In the genomic region with DNA sequence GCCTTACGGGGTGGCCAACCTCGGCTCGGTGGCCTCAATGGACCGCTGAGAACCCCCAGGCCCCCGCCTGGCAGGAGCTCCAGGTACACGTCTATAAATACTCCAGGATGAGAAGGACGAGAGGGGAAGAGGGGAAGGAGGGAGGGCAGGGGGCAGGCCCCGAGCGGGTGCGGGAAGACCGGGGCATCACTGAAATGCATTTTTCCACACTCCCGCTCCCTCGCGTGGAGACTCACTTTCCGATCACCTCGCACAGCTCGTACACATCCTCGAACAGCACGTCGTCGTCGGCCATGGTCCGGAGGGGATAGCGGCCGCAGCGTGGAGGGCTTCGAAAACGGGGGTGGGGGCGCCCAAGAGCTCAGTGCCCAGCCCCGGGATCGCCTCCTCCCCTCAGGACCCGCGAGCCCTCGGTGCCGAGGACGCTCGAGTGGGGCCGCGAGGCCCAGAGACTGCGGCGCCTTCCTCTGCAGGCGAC, we compare ENCODE assay signal across 8 cellular contexts. TPM values are rescaled to one million over a fixed set of nuclear protein-coding genes. Genes with fewer than 3 reads are reported as not detected.
A peak's percentile ranks its signal among the peaks of the same experiment; 100 is the strongest.
DNase-seq lines count a peak whose midpoint lies in the region; ATAC-seq and TF ChIP-seq lines count a peak whose summit lies in the region.

No MANE protein-coding gene starts in this region.

- TF ChIP-seq CTCF in epithelial cell of esophagus (IDR thresholded peaks at IDR 0.05; ENCODE audit: insufficient read depth, low read depth, low read length, missing control alignments): no peak
- TF ChIP-seq CTCF in tibial nerve (IDR thresholded peaks at IDR 0.05): no peak

- peaks cover 0 to 10% (median 0%) of the 10 kb centered on the region in 10 experiments; a peak in 1 of 20 replicates for H3K4me1 ChIP-seq in BLaER1 treated with 17β-estradiol and CSF1 and Interleukin-3, amounts not matched to agents 10 nM and 100 nM
- peaks cover under 1 to 4% of the 10 kb centered on the region in 2 donors for H3K4me1 ChIP-seq in mucosa of rectum (ENCODE audit: control insufficient read depth in 2 of 2, insufficient read depth in 2 of 2, low read length in 2 of 2)
- H3K4me1 ChIP-seq in tibial nerve: peaks cover 0 to 13% (median 0%) of the 10 kb centered on the region in 4 donors

- TF ChIP-seq POLR2A in tibial nerve (IDR thresholded peaks at IDR 0.05): no peak

- peaks cover 0 to 8% (median 5%) of the 10 kb centered on the region in 11 experiments; a peak in 7 of 22 replicates for H3K9me3 ChIP-seq in BLaER1 treated with 17β-estradiol and CSF1 and Interleukin-3, amounts not matched to agents 10 nM and 100 nM (replicated peaks in 1 of 11)
- no peaks in the 10 kb centered on the region for H3K9me3 ChIP-seq in mucosa of rectum (ENCODE audit: control insufficient read depth in 2 of 2, low read length in 2 of 2)
- no peaks in the 10 kb centered on the region for H3K9me3 ChIP-seq in tibial nerve

- H3K9ac ChIP-seq in BLaER1 treated with 17β-estradiol and CSF1 and Interleukin-3, amounts not matched to agents 10 nM and 100 nM: peak overlapping the region; percentile 81 to 91 (median 86)
- H3K9ac ChIP-seq in mucosa of rectum (ENCODE audit: low read depth in 1 of 2, low read length in 2 of 2): peak overlapping the region; percentile 60 to 77

- in situ Hi-C loops in KBM-7 (cut with MboI; ENCODE audit: low pct_unique_long_range_greater_than_20kb, low sequenced_read_pairs): no loop called here

- peak overlapping the region; percentile 66 to 82 (median 74) for H3K4me3 ChIP-seq in BLaER1 treated with 17β-estradiol and CSF1 and Interleukin-3, amounts not matched to agents 10 nM and 100 nM
- H3K4me3 ChIP-seq in epithelial cell of esophagus (ENCODE audit: low read length) (peak overlapping the region; percentile 67), mucosa of rectum (ENCODE audit: low read length in 2 of 2) (peak overlapping the region; percentile 80 to 89), tibial nerve (peak overlapping the region; percentile 35 to 66 (median 54))

- H3K4me2 ChIP-seq in BLaER1 treated with 17β-estradiol and CSF1 and Interleukin-3, amounts not matched to agents 10 nM and 100 nM: peak overlapping the region; percentile 46 to 79 (median 70)

- no peak for TF ChIP-seq EP300 in tibial nerve (IDR thresholded peaks at IDR 0.05)

- peaks cover 0 to 37% (median 5%) of the 10 kb centered on the region in 11 experiments; a peak in 8 of 22 replicates for H4K20me1 ChIP-seq in BLaER1 treated with 17β-estradiol and CSF1 and Interleukin-3, amounts not matched to agents 10 nM and 100 nM

- DNase-seq in KBM-7: peak; percentile 45
- peak in 3 of 4 experiments; percentile 1 to 9 (median 1) for DNase-seq in activated CD4-positive, CD25-positive, alpha-beta regulatory T cell (lab: John Stamatoyannopoulos, UW)
- DNase-seq in epithelial cell of esophagus (ENCODE audit: low read depth): peak; percentile 6
- DNase-seq in tibial nerve (ENCODE audit: low spot score in 2 of 2): no peak
- no peak for DNase-seq in occipital lobe (lab: John Stamatoyannopoulos, UW)

- no peaks in the 10 kb centered on the region for H3K36me3 ChIP-seq in BLaER1 treated with 17β-estradiol and CSF1 and Interleukin-3, amounts not matched to agents 10 nM and 100 nM
- H3K36me3 ChIP-seq in mucosa of rectum (ENCODE audit: control insufficient read depth in 2 of 2, insufficient read depth in 2 of 2, low read length in 2 of 2) (no peaks in the 10 kb centered on the region), tibial nerve (no peaks in the 10 kb centered on the region)

- WGBS in tibial nerve, 2 donors: 52% methylated on average over 13 of the region's 42 CpGs; no CpG with 5 or more reads in 1 of the 2 donors

- peaks cover 76 to 90% (median 87%) of the 10 kb centered on the region in 11 experiments for H3K27me3 ChIP-seq in BLaER1 treated with 17β-estradiol and CSF1 and Interleukin-3, amounts not matched to agents 10 nM and 100 nM
- H3K27me3 ChIP-seq in mucosa of rectum (ENCODE audit: control insufficient read depth in 2 of 2, insufficient read depth in 2 of 2, low read length in 2 of 2) (peaks cover 0 to 5% of the 10 kb centered on the region in 2 donors), tibial nerve (no peaks in the 10 kb centered on the region)

- ATAC-seq in GM19467 (IDR thresholded peaks at IDR 0.05; ENCODE audit: unreplicated experiment): peak; percentile 25

- peak overlapping the region; percentile 66 to 89 (median 84); a peak in 21 of 22 replicates for H3K27ac ChIP-seq in BLaER1 treated with 17β-estradiol and CSF1 and Interleukin-3, amounts not matched to agents 10 nM and 100 nM
- H3K27ac ChIP-seq in mucosa of rectum (ENCODE audit: low read depth in 2 of 2, low read length in 2 of 2) (peak overlapping the region; percentile 70 to 81), tibial nerve (peak overlapping the region; percentile 53 to 89 (median 82))

RNA-seq across cellular contexts. Expression of a gene that starts 0.6 kb away (rescaled TPM):
- total RNA-seq in tibial nerve (10 to 100 TPM; 34.3 to 52.8 (median 40.7) TPM), occipital lobe (87.2 TPM)

Comparison
In these comparisons a context has a peak if more than half of its experiments do, and no peak if none do; other contexts are left out.
1. DNase-seq: peak in KBM-7 (single experiment), activated CD4-positive, CD25-positive, alpha-beta regulatory T cell (3 of 4) and epithelial cell of esophagus (single experiment); none in tibial nerve (0 of 2) and occipital lobe (single experiment).
2. Peak in every context shown above with its lines, with median percentiles within 50 percentile points of each other: H3K27ac ChIP-seq and H3K4me3 ChIP-seq.